1 cellular context compared by ENCODE assay signal in genomic region chr6:26400626-26401025, GRCh38.
A peak's percentile ranks its signal among the peaks of the same experiment; 100 is the strongest.
TF ChIP-seq lines count a peak whose summit lies in the region.

No MANE protein-coding gene starts in this region.

TF ChIP-seq in H1, 55 proteins besides CTCF, POLR2A, EP300 and RAD21:
- no peak for TF ChIP-seq SIRT6 (IDR thresholded peaks at IDR 0.05; ENCODE audit: low read length)
- no peak for TF ChIP-seq SAP30 (IDR thresholded peaks at IDR 0.05; ENCODE audit: insufficient read depth, insufficient replicate concordance, low read length)
- TF ChIP-seq NRF1 (IDR thresholded peaks at IDR 0.05; ENCODE audit: low read depth, low read length) = no peak
- TF ChIP-seq TEAD4 (IDR thresholded peaks at IDR 0.05; ENCODE audit: low read depth, low read length) = no peak
- TF ChIP-seq RFX5 (IDR thresholded peaks at IDR 0.05; ENCODE audit: borderline replicate concordance, low read depth, low read length) = 0 out of 2 replicates have a peak, but pooled peaks have one; percentile 15
